ENCODE assay signal across 1 cellular context in the genomic region with DNA sequence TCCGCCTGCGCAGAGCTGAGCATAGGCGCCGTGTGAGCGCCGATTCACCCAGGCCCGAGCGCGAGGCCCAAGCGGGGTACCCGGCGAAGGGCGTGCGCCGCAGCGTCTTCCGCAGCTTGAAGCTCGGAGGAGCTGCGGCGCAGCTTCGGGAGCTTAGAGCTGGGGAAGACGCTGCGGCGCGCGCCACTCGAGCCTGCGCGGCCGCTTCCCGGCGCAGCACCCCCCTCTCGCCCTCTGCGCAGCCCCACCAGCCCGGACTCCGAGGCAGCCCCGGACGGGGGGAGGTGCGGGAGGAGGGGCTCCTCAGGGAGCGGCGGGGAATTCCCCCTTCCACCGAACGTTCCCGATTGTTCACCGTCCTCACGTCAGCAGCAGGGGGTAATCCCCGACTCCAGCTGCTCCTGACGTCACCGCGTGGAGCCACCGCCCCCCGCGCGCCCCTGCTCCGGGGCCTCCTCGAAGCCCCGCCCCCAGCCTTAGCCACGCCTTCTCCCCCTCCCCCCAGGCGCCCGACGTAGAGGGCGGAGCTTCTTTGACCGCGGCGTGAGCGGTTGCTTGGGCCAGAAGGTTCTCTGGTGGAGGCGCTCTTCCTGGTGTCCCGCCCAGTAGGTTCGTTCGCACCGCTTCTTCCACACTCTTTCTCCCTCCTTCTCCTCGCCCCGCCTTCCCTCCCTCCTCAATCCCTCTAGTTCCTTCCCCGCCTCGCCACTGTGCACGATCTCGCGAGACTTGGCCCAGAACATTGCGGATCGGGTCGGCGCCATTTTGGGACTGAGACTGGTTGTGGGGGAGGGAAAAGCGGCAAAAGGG.
TF ChIP-seq lines count a peak whose summit lies in the region.

A gene with protein sequence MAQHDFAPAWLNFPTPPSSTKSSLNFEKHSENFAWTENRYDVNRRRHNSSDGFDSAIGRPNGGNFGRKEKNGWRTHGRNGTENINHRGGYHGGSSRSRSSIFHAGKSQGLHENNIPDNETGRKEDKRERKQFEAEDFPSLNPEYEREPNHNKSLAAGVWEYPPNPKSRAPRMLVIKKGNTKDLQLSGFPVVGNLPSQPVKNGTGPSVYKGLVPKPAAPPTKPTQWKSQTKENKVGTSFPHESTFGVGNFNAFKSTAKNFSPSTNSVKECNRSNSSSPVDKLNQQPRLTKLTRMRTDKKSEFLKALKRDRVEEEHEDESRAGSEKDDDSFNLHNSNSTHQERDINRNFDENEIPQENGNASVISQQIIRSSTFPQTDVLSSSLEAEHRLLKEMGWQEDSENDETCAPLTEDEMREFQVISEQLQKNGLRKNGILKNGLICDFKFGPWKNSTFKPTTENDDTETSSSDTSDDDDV (plus strand): TSS at position 742 of the 810 bp plus-strand sequence. CDS start 40,072 bp downstream, outside the sequence.

TF ChIP-seq in HepG2, 621 proteins besides CTCF, POLR2A, EP300 and RAD21 (continued from another document and continues in another):
- TF ChIP-seq ZSCAN20 (CRISPR knock-in tag; IDR thresholded peaks at IDR 0.05; ENCODE audit: borderline replicate concordance) = peak; percentile 55; the same call in 1 of the 2 replicates
- TF ChIP-seq PCBP2 (optimal IDR thresholded peaks at IDR 0.05; ENCODE audit: low read depth, low read length, poor library complexity, severe bottlenecking) = no peak
- no peak for TF ChIP-seq DPF2 (CRISPR knock-in tag; IDR thresholded peaks at IDR 0.05; ENCODE audit: borderline replicate concordance, low read depth)
- 0 out of 2 replicates have a peak, but pooled peaks have one; percentile 14 for TF ChIP-seq SMAD1 (CRISPR knock-in tag; IDR thresholded peaks at IDR 0.05; ENCODE audit: borderline replicate concordance, low read depth)
- peak; percentile 83 for TF ChIP-seq KMT2A (CRISPR knock-in tag; IDR thresholded peaks at IDR 0.05)
- TF ChIP-seq SRF (IDR thresholded peaks at IDR 0.05; ENCODE audit: low read depth, low read length) = no peak
- peak; percentile 67 for TF ChIP-seq DR1 (CRISPR knock-in tag; IDR thresholded peaks at IDR 0.05)
- TF ChIP-seq BRCA1 (CRISPR knock-in tag; IDR thresholded peaks at IDR 0.05) = no peak
- TF ChIP-seq AGO1 (IDR thresholded peaks at IDR 0.05; ENCODE audit: low read depth, low read length, poor library complexity, severe bottlenecking) = no peak
- peak; percentile 18; the same call in 1 of the 2 replicates for TF ChIP-seq ZNF335 (CRISPR knock-in tag; IDR thresholded peaks at IDR 0.05)
- no peak; the same call in 1 of the 2 replicates for TF ChIP-seq ZNF225 (CRISPR knock-in tag; IDR thresholded peaks at IDR 0.05)
- TF ChIP-seq, protein P1, sequence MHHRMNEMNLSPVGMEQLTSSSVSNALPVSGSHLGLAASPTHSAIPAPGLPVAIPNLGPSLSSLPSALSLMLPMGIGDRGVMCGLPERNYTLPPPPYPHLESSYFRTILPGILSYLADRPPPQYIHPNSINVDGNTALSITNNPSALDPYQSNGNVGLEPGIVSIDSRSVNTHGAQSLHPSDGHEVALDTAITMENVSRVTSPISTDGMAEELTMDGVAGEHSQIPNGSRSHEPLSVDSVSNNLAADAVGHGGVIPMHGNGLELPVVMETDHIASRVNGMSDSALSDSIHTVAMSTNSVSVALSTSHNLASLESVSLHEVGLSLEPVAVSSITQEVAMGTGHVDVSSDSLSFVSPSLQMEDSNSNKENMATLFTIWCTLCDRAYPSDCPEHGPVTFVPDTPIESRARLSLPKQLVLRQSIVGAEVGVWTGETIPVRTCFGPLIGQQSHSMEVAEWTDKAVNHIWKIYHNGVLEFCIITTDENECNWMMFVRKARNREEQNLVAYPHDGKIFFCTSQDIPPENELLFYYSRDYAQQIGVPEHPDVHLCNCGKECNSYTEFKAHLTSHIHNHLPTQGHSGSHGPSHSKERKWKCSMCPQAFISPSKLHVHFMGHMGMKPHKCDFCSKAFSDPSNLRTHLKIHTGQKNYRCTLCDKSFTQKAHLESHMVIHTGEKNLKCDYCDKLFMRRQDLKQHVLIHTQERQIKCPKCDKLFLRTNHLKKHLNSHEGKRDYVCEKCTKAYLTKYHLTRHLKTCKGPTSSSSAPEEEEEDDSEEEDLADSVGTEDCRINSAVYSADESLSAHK (CRISPR knock-in tag; IDR thresholded peaks at IDR 0.05; ENCODE audit: borderline replicate concordance) = no peak
- no peak for TF ChIP-seq KAT2B (IDR thresholded peaks at IDR 0.05; ENCODE audit: borderline replicate concordance, low read depth, low read length)
- no peak for TF ChIP-seq NPAS2 (CRISPR knock-in tag; IDR thresholded peaks at IDR 0.05; ENCODE audit: borderline replicate concordance)
- 0 out of 2 replicates have a peak, but pooled peaks have one; percentile 38 for TF ChIP-seq ZNF670 (CRISPR knock-in tag; IDR thresholded peaks at IDR 0.05; ENCODE audit: borderline replicate concordance)
- peak; percentile 86 for TF ChIP-seq ISL2 (CRISPR knock-in tag; IDR thresholded peaks at IDR 0.05)
- TF ChIP-seq ZFX (CRISPR knock-in tag; IDR thresholded peaks at IDR 0.05; ENCODE audit: low read depth) = peak; percentile 33; the same call in 1 of the 2 replicates
- no peak for TF ChIP-seq SMARCE1 (IDR thresholded peaks at IDR 0.05; ENCODE audit: borderline replicate concordance)
- TF ChIP-seq, protein P2, sequence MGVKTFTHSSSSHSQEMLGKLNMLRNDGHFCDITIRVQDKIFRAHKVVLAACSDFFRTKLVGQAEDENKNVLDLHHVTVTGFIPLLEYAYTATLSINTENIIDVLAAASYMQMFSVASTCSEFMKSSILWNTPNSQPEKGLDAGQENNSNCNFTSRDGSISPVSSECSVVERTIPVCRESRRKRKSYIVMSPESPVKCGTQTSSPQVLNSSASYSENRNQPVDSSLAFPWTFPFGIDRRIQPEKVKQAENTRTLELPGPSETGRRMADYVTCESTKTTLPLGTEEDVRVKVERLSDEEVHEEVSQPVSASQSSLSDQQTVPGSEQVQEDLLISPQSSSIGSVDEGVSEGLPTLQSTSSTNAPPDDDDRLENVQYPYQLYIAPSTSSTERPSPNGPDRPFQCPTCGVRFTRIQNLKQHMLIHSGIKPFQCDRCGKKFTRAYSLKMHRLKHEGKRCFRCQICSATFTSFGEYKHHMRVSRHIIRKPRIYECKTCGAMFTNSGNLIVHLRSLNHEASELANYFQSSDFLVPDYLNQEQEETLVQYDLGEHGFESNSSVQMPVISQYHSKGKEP (CRISPR knock-in tag; IDR thresholded peaks at IDR 0.05) = no peak
- TF ChIP-seq RFX5 (IDR thresholded peaks at IDR 0.05; ENCODE audit: low read depth, low read length) = peak; percentile 17; the same call in 1 of the 2 replicates
- no peak for TF ChIP-seq THYN1 (CRISPR knock-in tag; IDR thresholded peaks at IDR 0.05; ENCODE audit: borderline replicate concordance, low read depth)
- TF ChIP-seq ZNF557 (CRISPR knock-in tag; IDR thresholded peaks at IDR 0.05) = peak; percentile 74; the same call in 1 of the 2 replicates
- TF ChIP-seq, protein P3, sequence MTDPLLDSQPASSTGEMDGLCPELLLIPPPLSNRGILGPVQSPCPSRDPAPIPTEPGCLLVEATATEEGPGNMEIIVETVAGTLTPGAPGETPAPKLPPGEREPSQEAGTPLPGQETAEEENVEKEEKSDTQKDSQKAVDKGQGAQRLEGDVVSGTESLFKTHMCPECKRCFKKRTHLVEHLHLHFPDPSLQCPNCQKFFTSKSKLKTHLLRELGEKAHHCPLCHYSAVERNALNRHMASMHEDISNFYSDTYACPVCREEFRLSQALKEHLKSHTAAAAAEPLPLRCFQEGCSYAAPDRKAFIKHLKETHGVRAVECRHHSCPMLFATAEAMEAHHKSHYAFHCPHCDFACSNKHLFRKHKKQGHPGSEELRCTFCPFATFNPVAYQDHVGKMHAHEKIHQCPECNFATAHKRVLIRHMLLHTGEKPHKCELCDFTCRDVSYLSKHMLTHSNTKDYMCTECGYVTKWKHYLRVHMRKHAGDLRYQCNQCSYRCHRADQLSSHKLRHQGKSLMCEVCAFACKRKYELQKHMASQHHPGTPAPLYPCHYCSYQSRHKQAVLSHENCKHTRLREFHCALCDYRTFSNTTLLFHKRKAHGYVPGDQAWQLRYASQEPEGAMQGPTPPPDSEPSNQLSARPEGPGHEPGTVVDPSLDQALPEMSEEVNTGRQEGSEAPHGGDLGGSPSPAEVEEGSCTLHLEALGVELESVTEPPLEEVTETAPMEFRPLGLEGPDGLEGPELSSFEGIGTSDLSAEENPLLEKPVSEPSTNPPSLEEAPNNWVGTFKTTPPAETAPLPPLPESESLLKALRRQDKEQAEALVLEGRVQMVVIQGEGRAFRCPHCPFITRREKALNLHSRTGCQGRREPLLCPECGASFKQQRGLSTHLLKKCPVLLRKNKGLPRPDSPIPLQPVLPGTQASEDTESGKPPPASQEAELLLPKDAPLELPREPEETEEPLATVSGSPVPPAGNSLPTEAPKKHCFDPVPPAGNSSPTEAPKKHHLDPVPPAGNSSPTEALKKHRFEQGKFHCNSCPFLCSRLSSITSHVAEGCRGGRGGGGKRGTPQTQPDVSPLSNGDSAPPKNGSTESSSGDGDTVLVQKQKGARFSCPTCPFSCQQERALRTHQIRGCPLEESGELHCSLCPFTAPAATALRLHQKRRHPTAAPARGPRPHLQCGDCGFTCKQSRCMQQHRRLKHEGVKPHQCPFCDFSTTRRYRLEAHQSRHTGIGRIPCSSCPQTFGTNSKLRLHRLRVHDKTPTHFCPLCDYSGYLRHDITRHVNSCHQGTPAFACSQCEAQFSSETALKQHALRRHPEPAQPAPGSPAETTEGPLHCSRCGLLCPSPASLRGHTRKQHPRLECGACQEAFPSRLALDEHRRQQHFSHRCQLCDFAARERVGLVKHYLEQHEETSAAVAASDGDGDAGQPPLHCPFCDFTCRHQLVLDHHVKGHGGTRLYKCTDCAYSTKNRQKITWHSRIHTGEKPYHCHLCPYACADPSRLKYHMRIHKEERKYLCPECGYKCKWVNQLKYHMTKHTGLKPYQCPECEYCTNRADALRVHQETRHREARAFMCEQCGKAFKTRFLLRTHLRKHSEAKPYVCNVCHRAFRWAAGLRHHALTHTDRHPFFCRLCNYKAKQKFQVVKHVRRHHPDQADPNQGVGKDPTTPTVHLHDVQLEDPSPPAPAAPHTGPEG (CRISPR knock-in tag; IDR thresholded peaks at IDR 0.05) = peak; percentile 79
- TF ChIP-seq, protein P4, sequence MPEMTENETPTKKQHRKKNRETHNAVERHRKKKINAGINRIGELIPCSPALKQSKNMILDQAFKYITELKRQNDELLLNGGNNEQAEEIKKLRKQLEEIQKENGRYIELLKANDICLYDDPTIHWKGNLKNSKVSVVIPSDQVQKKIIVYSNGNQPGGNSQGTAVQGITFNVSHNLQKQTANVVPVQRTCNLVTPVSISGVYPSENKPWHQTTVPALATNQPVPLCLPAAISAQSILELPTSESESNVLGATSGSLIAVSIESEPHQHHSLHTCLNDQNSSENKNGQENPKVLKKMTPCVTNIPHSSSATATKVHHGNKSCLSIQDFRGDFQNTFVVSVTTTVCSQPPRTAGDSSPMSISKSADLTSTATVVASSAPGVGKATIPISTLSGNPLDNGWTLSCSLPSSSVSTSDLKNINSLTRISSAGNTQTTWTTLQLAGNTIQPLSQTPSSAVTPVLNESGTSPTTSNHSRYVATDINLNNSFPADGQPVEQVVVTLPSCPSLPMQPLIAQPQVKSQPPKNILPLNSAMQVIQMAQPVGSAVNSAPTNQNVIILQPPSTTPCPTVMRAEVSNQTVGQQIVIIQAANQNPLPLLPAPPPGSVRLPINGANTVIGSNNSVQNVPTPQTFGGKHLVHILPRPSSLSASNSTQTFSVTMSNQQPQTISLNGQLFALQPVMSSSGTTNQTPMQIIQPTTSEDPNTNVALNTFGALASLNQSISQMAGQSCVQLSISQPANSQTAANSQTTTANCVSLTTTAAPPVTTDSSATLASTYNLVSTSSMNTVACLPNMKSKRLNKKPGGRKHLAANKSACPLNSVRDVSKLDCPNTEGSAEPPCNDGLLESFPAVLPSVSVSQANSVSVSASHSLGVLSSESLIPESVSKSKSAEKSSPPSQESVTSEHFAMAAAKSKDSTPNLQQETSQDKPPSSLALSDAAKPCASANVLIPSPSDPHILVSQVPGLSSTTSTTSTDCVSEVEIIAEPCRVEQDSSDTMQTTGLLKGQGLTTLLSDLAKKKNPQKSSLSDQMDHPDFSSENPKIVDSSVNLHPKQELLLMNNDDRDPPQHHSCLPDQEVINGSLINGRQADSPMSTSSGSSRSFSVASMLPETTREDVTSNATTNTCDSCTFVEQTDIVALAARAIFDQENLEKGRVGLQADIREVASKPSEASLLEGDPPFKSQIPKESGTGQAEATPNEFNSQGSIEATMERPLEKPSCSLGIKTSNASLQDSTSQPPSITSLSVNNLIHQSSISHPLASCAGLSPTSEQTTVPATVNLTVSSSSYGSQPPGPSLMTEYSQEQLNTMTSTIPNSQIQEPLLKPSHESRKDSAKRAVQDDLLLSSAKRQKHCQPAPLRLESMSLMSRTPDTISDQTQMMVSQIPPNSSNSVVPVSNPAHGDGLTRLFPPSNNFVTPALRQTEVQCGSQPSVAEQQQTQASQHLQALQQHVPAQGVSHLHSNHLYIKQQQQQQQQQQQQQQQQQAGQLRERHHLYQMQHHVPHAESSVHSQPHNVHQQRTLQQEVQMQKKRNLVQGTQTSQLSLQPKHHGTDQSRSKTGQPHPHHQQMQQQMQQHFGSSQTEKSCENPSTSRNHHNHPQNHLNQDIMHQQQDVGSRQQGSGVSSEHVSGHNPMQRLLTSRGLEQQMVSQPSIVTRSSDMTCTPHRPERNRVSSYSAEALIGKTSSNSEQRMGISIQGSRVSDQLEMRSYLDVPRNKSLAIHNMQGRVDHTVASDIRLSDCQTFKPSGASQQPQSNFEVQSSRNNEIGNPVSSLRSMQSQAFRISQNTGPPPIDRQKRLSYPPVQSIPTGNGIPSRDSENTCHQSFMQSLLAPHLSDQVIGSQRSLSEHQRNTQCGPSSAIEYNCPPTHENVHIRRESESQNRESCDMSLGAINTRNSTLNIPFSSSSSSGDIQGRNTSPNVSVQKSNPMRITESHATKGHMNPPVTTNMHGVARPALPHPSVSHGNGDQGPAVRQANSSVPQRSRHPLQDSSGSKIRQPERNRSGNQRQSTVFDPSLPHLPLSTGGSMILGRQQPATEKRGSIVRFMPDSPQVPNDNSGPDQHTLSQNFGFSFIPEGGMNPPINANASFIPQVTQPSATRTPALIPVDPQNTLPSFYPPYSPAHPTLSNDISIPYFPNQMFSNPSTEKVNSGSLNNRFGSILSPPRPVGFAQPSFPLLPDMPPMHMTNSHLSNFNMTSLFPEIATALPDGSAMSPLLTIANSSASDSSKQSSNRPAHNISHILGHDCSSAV (CRISPR knock-in tag; IDR thresholded peaks at IDR 0.05; ENCODE audit: borderline replicate concordance) = no peak
- peak; percentile 59; the same call in 1 of the 2 replicates for TF ChIP-seq ZSCAN31 (CRISPR knock-in tag; IDR thresholded peaks at IDR 0.05; ENCODE audit: low read depth)
- peak; percentile 76 for TF ChIP-seq KMT2B (CRISPR knock-in tag; IDR thresholded peaks at IDR 0.05)
- no peak for TF ChIP-seq HNRNPL (IDR thresholded peaks at IDR 0.05; ENCODE audit: low read depth, low read length)
- no peak for TF ChIP-seq IRF1 (CRISPR knock-in tag; IDR thresholded peaks at IDR 0.05; ENCODE audit: low read depth)
- TF ChIP-seq, protein P5, sequence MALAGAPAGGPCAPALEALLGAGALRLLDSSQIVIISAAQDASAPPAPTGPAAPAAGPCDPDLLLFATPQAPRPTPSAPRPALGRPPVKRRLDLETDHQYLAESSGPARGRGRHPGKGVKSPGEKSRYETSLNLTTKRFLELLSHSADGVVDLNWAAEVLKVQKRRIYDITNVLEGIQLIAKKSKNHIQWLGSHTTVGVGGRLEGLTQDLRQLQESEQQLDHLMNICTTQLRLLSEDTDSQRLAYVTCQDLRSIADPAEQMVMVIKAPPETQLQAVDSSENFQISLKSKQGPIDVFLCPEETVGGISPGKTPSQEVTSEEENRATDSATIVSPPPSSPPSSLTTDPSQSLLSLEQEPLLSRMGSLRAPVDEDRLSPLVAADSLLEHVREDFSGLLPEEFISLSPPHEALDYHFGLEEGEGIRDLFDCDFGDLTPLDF (CRISPR knock-in tag; IDR thresholded peaks at IDR 0.05) = peak; percentile 55; the same call in 1 of the 2 replicates
